ENCODE assay signal across 1 cellular context in genomic region chr6:11206576-11206975, GRCh38.
TF ChIP-seq lines count a peak whose summit lies in the region.

No MANE protein-coding gene starts in this region.

TF ChIP-seq in SK-N-SH treated with all-trans-retinoic acid at 6 μM for 48 hours, 23 proteins besides CTCF, POLR2A, EP300 and RAD21 (continued from another document):
- TF ChIP-seq ZNF8 (CRISPR knock-in tag; IDR thresholded peaks at IDR 0.05): no peak
